Comparison of ENCODE assay signal across 1 cellular context in the genomic region with DNA sequence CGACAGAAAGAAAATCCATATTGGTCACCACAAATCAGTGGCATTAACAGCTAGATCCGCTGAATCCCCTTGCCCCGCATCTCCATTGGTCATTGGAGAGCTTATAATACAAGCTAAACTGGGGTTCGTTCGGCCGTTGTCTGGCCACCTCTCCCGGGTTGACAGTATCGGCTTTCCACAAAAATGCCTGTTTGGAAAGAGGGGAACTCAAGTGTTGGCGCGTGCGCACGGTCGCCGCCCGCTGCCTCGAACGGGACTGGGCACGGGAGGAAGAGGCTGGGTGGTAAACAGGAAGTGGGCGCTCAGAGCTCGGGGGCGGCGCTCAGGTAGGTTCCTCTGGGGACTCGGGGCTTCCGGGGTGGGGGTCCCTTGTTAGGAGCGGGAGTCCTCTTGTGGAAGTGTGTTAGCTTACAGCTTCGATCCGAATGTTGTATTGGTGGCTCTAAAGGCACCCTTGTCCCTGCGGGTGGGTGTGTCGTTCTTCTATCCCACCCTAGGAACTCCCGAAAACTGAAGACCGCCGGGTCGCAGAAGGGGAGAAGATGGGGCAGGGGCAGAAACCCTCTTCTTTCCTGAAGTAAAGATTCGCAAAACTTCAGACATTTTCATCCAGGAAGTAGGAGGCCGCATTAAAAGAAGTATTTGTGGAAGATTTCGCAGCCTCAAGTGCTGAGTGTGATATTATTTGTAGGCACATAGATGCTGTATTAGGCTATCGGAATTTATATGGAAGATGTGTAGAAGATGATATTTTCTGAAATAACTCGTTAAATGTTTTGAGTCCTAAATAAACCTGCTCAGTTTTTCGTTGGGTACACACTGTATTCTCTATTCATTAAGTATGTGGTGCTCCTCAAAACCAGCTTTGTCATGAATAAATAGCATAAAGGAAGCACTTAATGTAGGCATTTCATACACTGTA.
TF ChIP-seq lines count a peak whose summit lies in the region.

No MANE protein-coding gene starts in this region.

TF ChIP-seq in WTC11, 78 proteins besides CTCF, POLR2A, EP300 and RAD21 (continued from another document):
- TF ChIP-seq, protein P1, sequence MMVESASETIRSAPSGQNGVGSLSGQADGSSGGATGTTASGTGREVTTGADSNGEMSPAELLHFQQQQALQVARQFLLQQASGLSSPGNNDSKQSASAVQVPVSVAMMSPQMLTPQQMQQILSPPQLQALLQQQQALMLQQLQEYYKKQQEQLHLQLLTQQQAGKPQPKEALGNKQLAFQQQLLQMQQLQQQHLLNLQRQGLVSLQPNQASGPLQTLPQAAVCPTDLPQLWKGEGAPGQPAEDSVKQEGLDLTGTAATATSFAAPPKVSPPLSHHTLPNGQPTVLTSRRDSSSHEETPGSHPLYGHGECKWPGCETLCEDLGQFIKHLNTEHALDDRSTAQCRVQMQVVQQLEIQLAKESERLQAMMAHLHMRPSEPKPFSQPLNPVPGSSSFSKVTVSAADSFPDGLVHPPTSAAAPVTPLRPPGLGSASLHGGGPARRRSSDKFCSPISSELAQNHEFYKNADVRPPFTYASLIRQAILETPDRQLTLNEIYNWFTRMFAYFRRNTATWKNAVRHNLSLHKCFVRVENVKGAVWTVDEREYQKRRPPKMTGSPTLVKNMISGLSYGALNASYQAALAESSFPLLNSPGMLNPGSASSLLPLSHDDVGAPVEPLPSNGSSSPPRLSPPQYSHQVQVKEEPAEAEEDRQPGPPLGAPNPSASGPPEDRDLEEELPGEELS (CRISPR knock-in tag; IDR thresholded peaks at IDR 0.05) = peak; percentile 91
- TF ChIP-seq ATF1 (CRISPR knock-in tag; IDR thresholded peaks at IDR 0.05) (no peak), FOXK1 (CRISPR knock-in tag; IDR thresholded peaks at IDR 0.05) (peak; percentile 99), ESRRA (CRISPR knock-in tag; IDR thresholded peaks at IDR 0.05; ENCODE audit: borderline replicate concordance) (no peak)
- TF ChIP-seq, protein P2, sequence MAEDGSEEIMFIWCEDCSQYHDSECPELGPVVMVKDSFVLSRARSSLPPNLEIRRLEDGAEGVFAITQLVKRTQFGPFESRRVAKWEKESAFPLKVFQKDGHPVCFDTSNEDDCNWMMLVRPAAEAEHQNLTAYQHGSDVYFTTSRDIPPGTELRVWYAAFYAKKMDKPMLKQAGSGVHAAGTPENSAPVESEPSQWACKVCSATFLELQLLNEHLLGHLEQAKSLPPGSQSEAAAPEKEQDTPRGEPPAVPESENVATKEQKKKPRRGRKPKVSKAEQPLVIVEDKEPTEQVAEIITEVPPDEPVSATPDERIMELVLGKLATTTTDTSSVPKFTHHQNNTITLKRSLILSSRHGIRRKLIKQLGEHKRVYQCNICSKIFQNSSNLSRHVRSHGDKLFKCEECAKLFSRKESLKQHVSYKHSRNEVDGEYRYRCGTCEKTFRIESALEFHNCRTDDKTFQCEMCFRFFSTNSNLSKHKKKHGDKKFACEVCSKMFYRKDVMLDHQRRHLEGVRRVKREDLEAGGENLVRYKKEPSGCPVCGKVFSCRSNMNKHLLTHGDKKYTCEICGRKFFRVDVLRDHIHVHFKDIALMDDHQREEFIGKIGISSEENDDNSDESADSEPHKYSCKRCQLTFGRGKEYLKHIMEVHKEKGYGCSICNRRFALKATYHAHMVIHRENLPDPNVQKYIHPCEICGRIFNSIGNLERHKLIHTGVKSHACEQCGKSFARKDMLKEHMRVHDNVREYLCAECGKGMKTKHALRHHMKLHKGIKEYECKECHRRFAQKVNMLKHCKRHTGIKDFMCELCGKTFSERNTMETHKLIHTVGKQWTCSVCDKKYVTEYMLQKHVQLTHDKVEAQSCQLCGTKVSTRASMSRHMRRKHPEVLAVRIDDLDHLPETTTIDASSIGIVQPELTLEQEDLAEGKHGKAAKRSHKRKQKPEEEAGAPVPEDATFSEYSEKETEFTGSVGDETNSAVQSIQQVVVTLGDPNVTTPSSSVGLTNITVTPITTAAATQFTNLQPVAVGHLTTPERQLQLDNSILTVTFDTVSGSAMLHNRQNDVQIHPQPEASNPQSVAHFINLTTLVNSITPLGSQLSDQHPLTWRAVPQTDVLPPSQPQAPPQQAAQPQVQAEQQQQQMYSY (CRISPR knock-in tag; IDR thresholded peaks at IDR 0.05) = no peak
